ENCODE assay signal across 1 cellular context in genomic region chr12:30043151-30043550, GRCh38.
TF ChIP-seq lines count a peak whose summit lies in the region.

No MANE protein-coding gene starts in this region.

TF ChIP-seq in SK-N-SH treated with all-trans-retinoic acid at 6 μM for 48 hours, 23 proteins besides CTCF, POLR2A, EP300 and RAD21 (continued from another document):
- TF ChIP-seq GLIS3 (CRISPR knock-in tag; IDR thresholded peaks at IDR 0.05) (no peak), ZFP30 (CRISPR knock-in tag; IDR thresholded peaks at IDR 0.05) (no peak), CSRNP3 (CRISPR knock-in tag; IDR thresholded peaks at IDR 0.05) (no peak), ZNF8 (CRISPR knock-in tag; IDR thresholded peaks at IDR 0.05) (no peak), PATZ1 (CRISPR knock-in tag; IDR thresholded peaks at IDR 0.05; ENCODE audit: borderline replicate concordance) (no peak), ISL1 (CRISPR knock-in tag; IDR thresholded peaks at IDR 0.05) (no peak), RARB (CRISPR knock-in tag; IDR thresholded peaks at IDR 0.05) (no peak), SNAI2 (CRISPR knock-in tag; IDR thresholded peaks at IDR 0.05) (no peak)
